1 cellular context compared by ENCODE assay signal in the genomic region with DNA sequence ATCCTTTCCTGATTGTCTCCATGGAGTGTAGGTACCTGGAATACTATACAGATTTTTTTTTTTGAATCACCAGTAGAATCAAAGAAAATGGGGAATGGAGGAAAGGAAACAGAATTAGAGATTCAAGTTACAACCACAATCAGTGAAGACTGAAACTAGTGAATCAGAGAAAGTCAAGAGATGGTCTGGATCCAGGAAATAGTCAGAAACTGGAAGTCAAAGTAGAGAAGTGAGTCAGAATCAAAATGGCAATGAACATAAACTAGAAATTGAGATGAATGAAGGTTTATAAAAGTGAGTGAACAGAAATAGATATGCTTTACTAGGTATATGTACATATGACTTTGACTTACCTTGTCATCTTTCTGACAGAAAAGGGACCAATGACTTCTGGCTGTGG.
TF ChIP-seq lines count a peak whose summit lies in the region.

No MANE protein-coding gene starts in this region.

TF ChIP-seq in IMR-90, 13 proteins besides CTCF, POLR2A, EP300 and RAD21 (continued from another document):
- TF ChIP-seq, protein P1, sequence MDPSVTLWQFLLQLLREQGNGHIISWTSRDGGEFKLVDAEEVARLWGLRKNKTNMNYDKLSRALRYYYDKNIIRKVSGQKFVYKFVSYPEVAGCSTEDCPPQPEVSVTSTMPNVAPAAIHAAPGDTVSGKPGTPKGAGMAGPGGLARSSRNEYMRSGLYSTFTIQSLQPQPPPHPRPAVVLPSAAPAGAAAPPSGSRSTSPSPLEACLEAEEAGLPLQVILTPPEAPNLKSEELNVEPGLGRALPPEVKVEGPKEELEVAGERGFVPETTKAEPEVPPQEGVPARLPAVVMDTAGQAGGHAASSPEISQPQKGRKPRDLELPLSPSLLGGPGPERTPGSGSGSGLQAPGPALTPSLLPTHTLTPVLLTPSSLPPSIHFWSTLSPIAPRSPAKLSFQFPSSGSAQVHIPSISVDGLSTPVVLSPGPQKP (IDR thresholded peaks at IDR 0.05; ENCODE audit: borderline replicate concordance, low read depth, low read length), result no peak
